1 cellular context compared by ENCODE assay signal in the genomic region with DNA sequence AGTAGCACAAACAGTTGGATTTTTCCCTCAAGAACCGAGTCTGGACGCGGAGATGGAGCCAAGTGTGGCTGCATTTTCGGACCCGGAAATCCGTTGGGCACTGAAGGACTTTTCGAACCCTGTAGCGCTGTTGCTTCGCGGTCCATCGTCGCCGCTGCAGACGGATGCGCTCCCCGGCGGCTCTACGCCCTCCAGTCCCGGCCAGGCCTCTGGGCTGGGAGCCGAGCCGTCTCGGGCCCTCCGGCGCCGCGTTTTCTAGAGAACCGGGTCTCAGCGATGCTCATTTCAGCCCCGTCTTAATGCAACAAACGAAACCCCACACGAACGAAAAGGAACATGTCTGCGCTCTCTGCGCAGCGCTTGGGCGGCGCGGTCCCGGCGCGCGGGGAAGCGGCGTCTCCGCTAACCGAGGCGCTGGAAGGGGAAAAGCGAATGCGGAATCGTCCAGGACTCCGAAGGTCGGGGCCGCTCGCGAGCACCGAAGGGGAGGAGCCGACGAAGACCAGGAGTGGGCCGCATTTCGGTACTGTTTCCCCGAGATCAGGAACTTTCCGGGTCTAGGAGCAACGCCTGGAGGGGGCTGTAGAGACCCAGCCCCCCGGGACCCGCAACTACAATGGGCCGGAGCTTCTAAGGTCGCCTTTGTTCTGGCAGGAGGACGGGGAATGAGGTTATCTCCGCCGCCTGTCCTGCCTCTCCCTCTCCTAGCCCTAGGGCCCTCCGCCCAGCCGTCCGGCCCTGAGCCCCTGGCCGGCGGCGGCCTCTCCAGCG.
TF ChIP-seq lines count a peak whose summit lies in the region.

No MANE protein-coding gene starts in this region.

TF ChIP-seq in GM12878, 131 proteins besides CTCF, POLR2A, EP300 and RAD21 (continued from another document):
- TF ChIP-seq SP1 (IDR thresholded peaks at IDR 0.05; ENCODE audit: low read depth, low read length): peak; percentile 64
